ENCODE assay signal across 1 cellular context in genomic region chrX:2566044-2566443, GRCh38.
TF ChIP-seq lines count a peak whose summit lies in the region.

No MANE protein-coding gene starts in this region.

TF ChIP-seq in GM23338, 12 proteins besides CTCF, POLR2A, EP300 and RAD21 (continued from another document):
- TF ChIP-seq ZNF462 (CRISPR knock-in tag; IDR thresholded peaks at IDR 0.05): no peak
- TF ChIP-seq REST (IDR thresholded peaks at IDR 0.05; ENCODE audit: unreplicated experiment): no peak
